In the genomic region with DNA sequence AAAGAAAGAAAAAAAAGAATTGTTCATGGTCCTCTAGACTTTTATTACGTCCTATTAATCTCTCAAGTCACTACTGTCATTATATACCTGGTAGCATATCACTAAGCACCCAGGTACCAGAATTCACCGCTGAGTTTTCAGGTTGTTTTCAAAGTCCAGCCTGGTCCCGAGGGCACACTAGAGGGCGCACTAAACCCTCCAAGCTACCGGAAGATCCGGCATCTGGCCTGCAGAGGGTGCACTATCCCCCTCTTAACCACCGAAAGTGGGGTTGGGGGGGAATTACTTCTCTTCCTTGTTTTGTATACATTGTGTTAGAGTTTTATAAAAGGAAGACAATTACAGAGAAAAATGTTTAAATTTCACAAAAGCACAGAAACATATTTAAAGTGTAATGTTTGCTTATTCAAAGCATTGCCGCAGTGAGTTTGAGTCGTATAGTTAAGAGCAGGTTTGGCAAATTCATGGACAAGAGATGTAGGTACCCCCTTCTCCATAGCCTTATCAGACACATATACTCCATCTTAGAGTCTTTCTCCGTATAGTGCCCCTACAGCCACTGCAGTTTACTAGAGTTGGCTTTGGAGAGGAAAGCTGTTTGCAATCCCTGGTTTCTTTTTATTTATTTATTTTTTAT, we compare ENCODE assay signal across 9 cellular contexts. TPM values are rescaled to one million over a fixed set of nuclear protein-coding genes. Genes with fewer than 3 reads are reported as not detected.
DNase-seq lines count a peak whose midpoint lies in the region; ATAC-seq and TF ChIP-seq lines count a peak whose summit lies in the region.
"Had no signal": no experiment of that assay in that cellular context is flagged by ENCODE, and none has a peak within 500 bp of the region (broad histone marks: within the 10 kb centered on the region; RNA-seq: fewer than 3 reads in every experiment).

No MANE protein-coding gene starts in this region.

- no peak overlapping the region for H3K4me3 Mint-ChIP-seq in activated B cell treated with CpG ODN at 0.5 μM for 24 hours

- DNase-seq in BJ (ENCODE audit: low read depth), result no peak
- peak; percentile 79 for DNase-seq in NCI-H2171 (lab: John Stamatoyannopoulos, UW)
- peak; percentile 50 for DNase-seq in activated B cell treated with CpG ODN at 0.5 μM for 24 hours
- peak in 53 of 61 donors; percentile 1 to 74 (median 30) for DNase-seq in caudate nucleus (lab: John Stamatoyannopoulos, UW)
- peak; percentile 72 to 84 for DNase-seq in left lung
- DNase-seq in stimulated activated CD4-positive, alpha-beta T cell treated with anti-CD3 and anti-CD28 coated beads, TNF-alpha, amount 100 ng/mL, for 24 hours (ENCODE audit: low read depth in 3 of 3), result peak; percentile 43 to 62 (median 44)

- ATAC-seq in GM18907 (IDR thresholded peaks at IDR 0.05; ENCODE audit: unreplicated experiment) (peak; percentile 96), HG03097 (IDR thresholded peaks at IDR 0.05; ENCODE audit: low FRiP score, unreplicated experiment) (peak; percentile 91), activated B cell treated with CpG ODN at 0.5 μM for 24 hours (ENCODE audit: low read depth) (peak; percentile 99), left lung (peak; percentile 98)

- H3K9me3 ChIP-seq in left lung, result no peaks in the 10 kb centered on the region

- no peaks in the 10 kb centered on the region for H3K9me3 Mint-ChIP-seq in activated B cell treated with CpG ODN at 0.5 μM for 24 hours

- H3K27me3 ChIP-seq in BJ (ENCODE audit: control insufficient read depth, insufficient read depth, low read length), result no peaks in the 10 kb centered on the region
- no peaks in the 10 kb centered on the region for H3K27me3 ChIP-seq in left lung

- TF ChIP-seq CTCF in BJ (IDR thresholded peaks at IDR 0.05; ENCODE audit: insufficient read depth, low read depth, low read length) (peak; percentile 100), activated B cell treated with CpG ODN at 0.5 μM for 24 hours (IDR thresholded peaks at IDR 0.05) (peak; percentile 94), left lung (IDR thresholded peaks at IDR 0.05) (peak; percentile 90 to 96)

- no peak overlapping the region for H3K27ac ChIP-seq in caudate nucleus (ENCODE audit: low read depth, low read length)
- no peak overlapping the region for H3K27ac ChIP-seq in left lung

- peaks cover 4% of the 10 kb centered on the region for H3K4me1 Mint-ChIP-seq in activated B cell treated with CpG ODN at 0.5 μM for 24 hours

- no peak overlapping the region for H3K4me3 ChIP-seq in BJ (ENCODE audit: low read depth, low read length)
- H3K4me3 ChIP-seq in left lung, result no peak overlapping the region

- POLR2A ChIA-PET in BJ (lab: Charles Lee) (no interaction called here), activated B cell treated with CpG ODN at 0.5 μM for 24 hours (lab: Charles Lee) (no interaction called here)

- peaks cover 4 to 12% of the 10 kb centered on the region in 2 donors for H3K4me1 ChIP-seq in left lung

- H3K36me3 Mint-ChIP-seq in activated B cell treated with CpG ODN at 0.5 μM for 24 hours (ENCODE audit: low read depth), result no peaks in the 10 kb centered on the region

- H3K27ac Mint-ChIP-seq in activated B cell treated with CpG ODN at 0.5 μM for 24 hours, result no peak overlapping the region

- H3K27me3 Mint-ChIP-seq in activated B cell treated with CpG ODN at 0.5 μM for 24 hours, result peaks cover 10% of the 10 kb centered on the region

- CTCF ChIA-PET in BJ (lab: Yijun Ruan, JAX) (interaction anchor here (0.6 to 8.0 kb wide), 43 partner anchors 9 to 1107 kb away, joined by 3 to 83 read pairs (median 5); a partner anchor contains a TSS), activated B cell treated with CpG ODN at 0.5 μM for 24 hours (lab: Charles Lee) (interaction anchor here (0.5 to 2.7 kb wide), 12 partner anchors 9 to 330 kb away, joined by 3 to 13 read pairs (median 6); no protein-coding TSS in a partner anchor)

- H3K36me3 ChIP-seq in BJ (ENCODE audit: control insufficient read depth, insufficient read depth, low read length) (no peaks in the 10 kb centered on the region), left lung (no peaks in the 10 kb centered on the region)

- intact Hi-C loops in activated B cell treated with CpG ODN at 0.5 μM for 24 hours (cut with micrococcal nuclease), result loop anchor here (1.0 to 2.0 kb wide), 4 partner anchors 16 to 249 kb away; a partner anchor contains a TSS
- intact Hi-C loops in left lung (cut with DNase I), result no loop called here

RNA-seq across cellular contexts. Expression of a gene that starts 19.2 kb away (rescaled TPM):
- polyA plus RNA-seq in BJ (2011; rRNA removed), result not detected in 2 replicates
- polyA minus RNA-seq in BJ (2011; rRNA and poly(A)+ RNA removed), result not detected in 2 replicates
- total RNA-seq in activated B cell treated with CpG ODN at 0.5 μM for 24 hours, result not detected in 2 replicates
- total RNA-seq in left lung, result under 1 TPM in 1 of 2 donors, not detected in 1; 0.26 TPM
- total RNA-seq: T-helper 2 cell treated with Interferon-gamma antibody and Interleukin-4, amounts not matched to agents 100 ng/mL and 5 ng/mL, for 36 hours had no signal

RNA-seq across cellular contexts. Expression of a gene that starts 34.8 kb away (rescaled TPM):
- polyA plus RNA-seq in BJ (2011; rRNA removed), result 16.4 and 30.1 TPM in 2 replicates
- polyA minus RNA-seq in BJ (2011; rRNA and poly(A)+ RNA removed), result 8.7 and 13.0 TPM in 2 replicates
- total RNA-seq in activated B cell treated with CpG ODN at 0.5 μM for 24 hours (21.6 and 23.3 TPM in 2 replicates), left lung (10 to 100 TPM; 12.4 to 23.1 TPM)
